ENCODE assay signal across 8 cellular contexts in the genomic region with DNA sequence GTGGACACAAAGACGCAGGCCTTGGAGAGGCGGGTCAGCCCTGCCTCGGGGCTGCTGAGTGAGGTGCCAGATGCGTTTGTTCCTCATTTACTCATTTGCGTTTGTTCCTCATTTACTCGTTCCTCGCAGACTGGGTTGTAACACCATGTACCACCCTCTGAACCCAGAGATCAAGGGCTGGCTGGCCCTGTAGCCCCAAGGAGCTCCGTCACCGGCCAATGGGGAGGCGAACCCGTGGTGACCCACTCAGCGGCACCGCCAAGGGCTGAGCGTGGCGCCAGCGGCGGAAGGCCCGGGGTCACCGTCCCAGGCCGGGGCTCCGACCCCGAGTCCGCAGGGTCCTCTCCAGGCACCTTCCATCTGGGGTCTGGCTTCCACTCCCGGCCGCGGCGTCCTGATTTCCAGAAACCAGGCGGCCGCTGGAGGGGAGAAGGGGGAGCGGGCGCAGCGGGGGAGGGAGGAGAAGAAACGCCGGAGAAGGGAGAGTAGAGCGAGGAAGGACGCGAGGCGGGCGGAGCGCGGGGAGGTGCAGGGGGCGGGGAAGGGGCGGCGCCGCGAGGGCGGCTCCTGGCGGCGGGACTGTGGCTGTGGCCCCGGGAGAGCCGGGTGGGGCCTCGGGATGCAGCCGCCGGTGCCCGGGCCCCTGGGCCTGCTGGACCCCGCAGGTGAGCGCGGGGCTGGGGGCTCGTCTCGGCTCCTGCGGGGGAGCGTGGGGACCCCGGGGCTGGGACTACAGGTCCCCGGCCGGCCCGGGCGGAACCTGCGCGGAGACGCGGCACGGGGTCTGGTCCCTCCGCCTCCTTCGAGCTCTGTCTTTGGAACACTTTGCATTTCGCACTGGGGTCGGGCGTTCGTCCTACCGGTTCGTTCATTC.
A peak's percentile ranks its signal among the peaks of the same experiment; 100 is the strongest.
DNase-seq lines count a peak whose midpoint lies in the region; ATAC-seq lines count a peak whose summit lies in the region.

Gene TMEM255B (plus strand): TSS at position 576 of the 874 bp plus-strand sequence. CDS start 44 bp downstream, at position 620.

- H3K36me3 Mint-ChIP-seq in effector memory CD8-positive, alpha-beta T cell (ENCODE audit: insufficient read depth), result peaks cover 4% of the 10 kb centered on the region

- no peak within 1 kb of the TSS for H3K27ac Mint-ChIP-seq in effector memory CD8-positive, alpha-beta T cell

- H3K4me1 Mint-ChIP-seq in effector memory CD8-positive, alpha-beta T cell (ENCODE audit: low read depth in 2 of 2), result peaks cover 11 to 13% of the 10 kb centered on the region in 2 donors

- no peaks in the 10 kb centered on the region for H3K9me3 Mint-ChIP-seq in effector memory CD8-positive, alpha-beta T cell

- H3K27me3 Mint-ChIP-seq in effector memory CD8-positive, alpha-beta T cell, result peaks cover 76 to 88% of the 10 kb centered on the region in 2 donors

- H3K4me3 Mint-ChIP-seq in effector memory CD8-positive, alpha-beta T cell, result peak within 1 kb of the TSS; percentile 89

- peak; percentile 71 for ATAC-seq in HG03159 (IDR thresholded peaks at IDR 0.05; ENCODE audit: unreplicated experiment)
- peak; percentile 92 for ATAC-seq in effector memory CD8-positive, alpha-beta T cell (replicated peaks)

- DNase-seq in DMS 273 (lab: John Stamatoyannopoulos, UW; ENCODE audit: unreplicated experiment), result peak; percentile 79
- no peak for DNase-seq in DMS 273 treated with DMSO at 0.1 percent for 48 hours (lab: John Stamatoyannopoulos, UW)
- peak; percentile 80 for DNase-seq in NCI-H82 (lab: John Stamatoyannopoulos, UW)
- peak; percentile 41 to 55 (median 55) for DNase-seq in activated CD8-positive, alpha-beta memory T cell treated with anti-CD3 and anti-CD28 coated beads for 48 hours (ENCODE audit: low read depth in 2 of 3, low spot score in 2 of 3)
- peak; percentile 38 to 49 (median 47) for DNase-seq in effector memory CD8-positive, alpha-beta T cell
- DNase-seq in medulla oblongata (ENCODE audit: extremely low spot score), result peak; percentile 75
- peak; percentile 43 to 80 (median 43) for DNase-seq in stimulated activated CD4-positive, alpha-beta T cell treated with anti-CD3 and anti-CD28 coated beads, TNF-alpha, amount 100 ng/mL, for 48 hours (ENCODE audit: low read depth in 3 of 3)
